In the genomic region with DNA sequence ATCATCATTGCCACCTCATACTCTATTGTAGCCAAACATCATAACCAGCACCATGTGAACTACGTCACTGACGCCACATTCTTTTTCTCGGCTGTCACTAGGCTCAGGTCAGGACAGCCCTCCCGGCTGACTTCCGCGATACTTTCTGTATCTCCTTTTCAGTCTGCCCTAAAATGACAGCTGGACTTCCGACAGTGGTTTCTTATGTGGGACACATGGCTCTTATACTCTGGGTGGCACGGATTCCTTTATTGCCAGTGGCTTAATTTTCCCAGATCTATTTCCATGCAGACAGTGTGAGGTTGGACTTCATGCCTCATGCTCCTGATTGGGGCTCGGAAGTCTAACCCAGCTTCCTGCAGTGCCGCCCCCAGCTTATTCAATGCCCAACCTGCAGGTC, we compare ENCODE assay signal across 1 cellular context.
TF ChIP-seq lines count a peak whose summit lies in the region.

No MANE protein-coding gene starts in this region.

TF ChIP-seq in HepG2, 621 proteins besides CTCF, POLR2A, EP300 and RAD21:
- TF ChIP-seq SALL2 (CRISPR knock-in tag; IDR thresholded peaks at IDR 0.05): no peak
- TF ChIP-seq RARG (CRISPR knock-in tag; IDR thresholded peaks at IDR 0.05; ENCODE audit: low read depth): no peak
- no peak for TF ChIP-seq BORCS8-MEF2B (CRISPR knock-in tag; IDR thresholded peaks at IDR 0.05)
- TF ChIP-seq, protein P1, sequence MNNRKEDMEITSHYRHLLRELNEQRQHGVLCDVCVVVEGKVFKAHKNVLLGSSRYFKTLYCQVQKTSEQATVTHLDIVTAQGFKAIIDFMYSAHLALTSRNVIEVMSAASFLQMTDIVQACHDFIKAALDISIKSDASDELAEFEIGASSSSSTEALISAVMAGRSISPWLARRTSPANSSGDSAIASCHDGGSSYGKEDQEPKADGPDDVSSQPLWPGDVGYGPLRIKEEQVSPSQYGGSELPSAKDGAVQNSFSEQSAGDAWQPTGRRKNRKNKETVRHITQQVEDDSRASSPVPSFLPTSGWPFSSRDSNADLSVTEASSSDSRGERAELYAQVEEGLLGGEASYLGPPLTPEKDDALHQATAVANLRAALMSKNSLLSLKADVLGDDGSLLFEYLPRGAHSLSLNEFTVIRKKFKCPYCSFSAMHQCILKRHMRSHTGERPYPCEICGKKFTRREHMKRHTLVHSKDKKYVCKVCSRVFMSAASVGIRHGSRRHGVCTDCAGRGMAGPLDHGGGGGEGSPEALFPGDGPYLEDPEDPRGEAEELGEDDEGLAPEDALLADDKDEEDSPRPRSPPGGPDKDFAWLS (CRISPR knock-in tag; IDR thresholded peaks at IDR 0.05; ENCODE audit: borderline replicate concordance): no peak
- no peak for TF ChIP-seq MXI1 (IDR thresholded peaks at IDR 0.05; ENCODE audit: borderline replicate concordance, low read depth, low read length)
- TF ChIP-seq ZNF660 (CRISPR knock-in tag; IDR thresholded peaks at IDR 0.05; ENCODE audit: borderline replicate concordance, low read depth): no peak
- TF ChIP-seq, protein P2, sequence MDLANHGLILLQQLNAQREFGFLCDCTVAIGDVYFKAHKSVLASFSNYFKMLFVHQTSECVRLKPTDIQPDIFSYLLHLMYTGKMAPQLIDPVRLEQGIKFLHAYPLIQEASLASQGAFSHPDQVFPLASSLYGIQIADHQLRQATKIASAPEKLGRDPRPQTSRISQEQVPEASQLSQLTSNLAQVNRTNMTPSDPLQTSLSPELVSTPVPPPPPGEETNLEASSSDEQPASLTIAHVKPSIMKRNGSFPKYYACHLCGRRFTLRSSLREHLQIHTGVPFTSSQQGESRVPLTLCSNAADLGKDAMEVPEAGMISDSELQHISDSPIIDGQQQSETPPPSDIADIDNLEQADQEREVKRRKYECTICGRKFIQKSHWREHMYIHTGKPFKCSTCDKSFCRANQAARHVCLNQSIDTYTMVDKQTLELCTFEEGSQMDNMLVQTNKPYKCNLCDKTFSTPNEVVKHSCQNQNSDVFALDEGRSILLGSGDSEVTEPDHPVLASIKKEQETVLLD (CRISPR knock-in tag; IDR thresholded peaks at IDR 0.05; ENCODE audit: low read depth): no peak
- TF ChIP-seq CREB1 (IDR thresholded peaks at IDR 0.05): 0 out of 2 replicates have a peak, but pooled peaks have one; percentile 19
- TF ChIP-seq CREB1 (CRISPR knock-in tag; IDR thresholded peaks at IDR 0.05): no peak
